In the genomic region with DNA sequence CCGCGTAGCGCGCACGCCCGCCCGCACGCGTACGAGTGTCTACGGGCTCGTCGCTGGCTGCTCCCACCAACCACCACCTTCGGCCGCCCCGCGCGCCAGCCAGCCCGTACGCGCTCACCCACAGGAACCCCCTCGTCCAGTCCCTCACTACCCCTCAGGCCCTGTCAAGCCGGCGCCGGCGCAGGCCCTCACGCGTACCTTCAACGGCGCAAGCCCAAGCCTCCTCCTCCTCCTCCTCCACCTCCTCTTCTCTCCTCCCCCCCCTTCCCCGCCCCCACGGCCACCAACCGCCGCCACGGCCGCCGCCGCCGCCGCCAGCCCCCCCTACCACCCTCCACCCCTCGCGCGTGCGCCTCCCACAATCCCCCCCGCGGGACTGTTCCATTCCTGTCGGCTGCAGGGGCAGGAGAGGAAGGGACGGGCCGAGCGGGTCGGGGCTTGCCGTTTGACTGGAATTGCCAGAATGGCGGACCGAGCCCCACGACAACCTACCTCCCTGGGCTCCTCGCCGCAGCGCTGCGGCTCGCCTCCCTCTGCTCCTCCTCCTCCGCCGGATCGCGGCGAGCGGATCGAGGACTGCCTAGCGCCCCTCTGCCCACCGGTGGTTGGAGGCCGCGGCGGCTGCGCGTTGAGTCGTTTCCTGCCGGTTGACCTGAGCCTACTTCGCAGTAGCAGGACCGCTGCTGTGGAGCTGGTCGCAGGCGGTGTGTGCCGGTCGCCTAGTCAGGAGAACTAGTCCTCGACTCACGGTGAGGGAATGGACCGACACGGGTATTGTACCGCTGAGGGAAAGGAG, we compare ENCODE assay signal across 8 cellular contexts. TPM values are rescaled to one million over a fixed set of nuclear protein-coding genes. Genes with fewer than 3 reads are reported as not detected.
DNase-seq lines count a peak whose midpoint lies in the region; ATAC-seq lines count a peak whose summit lies in the region.

A gene with protein sequence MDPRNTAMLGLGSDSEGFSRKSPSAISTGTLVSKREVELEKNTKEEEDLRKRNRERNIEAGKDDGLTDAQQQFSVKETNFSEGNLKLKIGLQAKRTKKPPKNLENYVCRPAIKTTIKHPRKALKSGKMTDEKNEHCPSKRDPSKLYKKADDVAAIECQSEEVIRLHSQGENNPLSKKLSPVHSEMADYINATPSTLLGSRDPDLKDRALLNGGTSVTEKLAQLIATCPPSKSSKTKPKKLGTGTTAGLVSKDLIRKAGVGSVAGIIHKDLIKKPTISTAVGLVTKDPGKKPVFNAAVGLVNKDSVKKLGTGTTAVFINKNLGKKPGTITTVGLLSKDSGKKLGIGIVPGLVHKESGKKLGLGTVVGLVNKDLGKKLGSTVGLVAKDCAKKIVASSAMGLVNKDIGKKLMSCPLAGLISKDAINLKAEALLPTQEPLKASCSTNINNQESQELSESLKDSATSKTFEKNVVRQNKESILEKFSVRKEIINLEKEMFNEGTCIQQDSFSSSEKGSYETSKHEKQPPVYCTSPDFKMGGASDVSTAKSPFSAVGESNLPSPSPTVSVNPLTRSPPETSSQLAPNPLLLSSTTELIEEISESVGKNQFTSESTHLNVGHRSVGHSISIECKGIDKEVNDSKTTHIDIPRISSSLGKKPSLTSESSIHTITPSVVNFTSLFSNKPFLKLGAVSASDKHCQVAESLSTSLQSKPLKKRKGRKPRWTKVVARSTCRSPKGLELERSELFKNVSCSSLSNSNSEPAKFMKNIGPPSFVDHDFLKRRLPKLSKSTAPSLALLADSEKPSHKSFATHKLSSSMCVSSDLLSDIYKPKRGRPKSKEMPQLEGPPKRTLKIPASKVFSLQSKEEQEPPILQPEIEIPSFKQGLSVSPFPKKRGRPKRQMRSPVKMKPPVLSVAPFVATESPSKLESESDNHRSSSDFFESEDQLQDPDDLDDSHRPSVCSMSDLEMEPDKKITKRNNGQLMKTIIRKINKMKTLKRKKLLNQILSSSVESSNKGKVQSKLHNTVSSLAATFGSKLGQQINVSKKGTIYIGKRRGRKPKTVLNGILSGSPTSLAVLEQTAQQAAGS (N-terminal part only) (minus strand): TSS at position 223 of the 796 bp plus-strand sequence. CDS start 41,284 bp downstream, outside the sequence.

- no peaks in the 10 kb centered on the region for H3K27me3 ChIP-seq in mesenchymal stem cell (ENCODE audit: control insufficient read depth in 1 of 2, insufficient read depth in 1 of 2, low read length in 2 of 2)

- peak within 1 kb of the TSS; percentile 100 for H4K91ac ChIP-seq in mesenchymal stem cell (ENCODE audit: low read length)

- H3K4me1 Mint-ChIP-seq in effector memory CD8-positive, alpha-beta T cell (ENCODE audit: low read depth in 2 of 2), result peaks cover 22 to 38% of the 10 kb centered on the region in 2 donors

- H3K79me1 ChIP-seq in mesenchymal stem cell (replicated peaks; ENCODE audit: low read length, poor library complexity, severe bottlenecking), result peaks cover 5% of the 10 kb centered on the region

- H3K27me3 Mint-ChIP-seq in effector memory CD8-positive, alpha-beta T cell, result no peaks in the 10 kb centered on the region

- H3K23ac ChIP-seq in mesenchymal stem cell (ENCODE audit: low read length in 2 of 2), result peak within 1 kb of the TSS; percentile 98

- H2BK5ac ChIP-seq in mesenchymal stem cell (ENCODE audit: low read depth, low read length, poor library complexity, severe bottlenecking), result peak within 1 kb of the TSS; percentile 100

- H3K27ac Mint-ChIP-seq in effector memory CD8-positive, alpha-beta T cell, result peak within 1 kb of the TSS; percentile 98 to 99

- peak within 1 kb of the TSS; percentile 66 to 80 for H2BK12ac ChIP-seq in mesenchymal stem cell (ENCODE audit: low read length in 2 of 2)

- H3K27ac ChIP-seq in mesenchymal stem cell (ENCODE audit: low read length, poor library complexity, severe bottlenecking), result peak within 1 kb of the TSS; percentile 98

- H2BK15ac ChIP-seq in mesenchymal stem cell (ENCODE audit: low read depth, poor library complexity, severe bottlenecking), result peak within 1 kb of the TSS; percentile 98

- peak within 1 kb of the TSS; percentile 87 to 90 for H3K4me3 ChIP-seq in mesenchymal stem cell (ENCODE audit: insufficient read depth in 1 of 2, low read depth in 1 of 2, low read length in 2 of 2)

- peaks cover 45% of the 10 kb centered on the region for H3K36me3 Mint-ChIP-seq in effector memory CD8-positive, alpha-beta T cell (ENCODE audit: insufficient read depth)

- H3K9me3 ChIP-seq in mesenchymal stem cell (ENCODE audit: control insufficient read depth, low read length), result no peaks in the 10 kb centered on the region

- no peak within 1 kb of the TSS for H2AK5ac ChIP-seq in mesenchymal stem cell (ENCODE audit: low read length, severe bottlenecking)

- peak within 1 kb of the TSS; percentile 53 for H3K4me2 ChIP-seq in mesenchymal stem cell (ENCODE audit: low read length, poor library complexity, severe bottlenecking)

- peak within 1 kb of the TSS; percentile 100 for H4K8ac ChIP-seq in mesenchymal stem cell (ENCODE audit: low read length)

- H3K9me3 Mint-ChIP-seq in effector memory CD8-positive, alpha-beta T cell, result no peaks in the 10 kb centered on the region

- peak; percentile 84 for DNase-seq in CMK (ENCODE audit: low read depth)
- DNase-seq in HUDEP-2 (lab: John Stamatoyannopoulos, UW; ENCODE audit: unreplicated experiment in 76 of 76), result peak in 75 of 76 experiments; percentile 51 to 99 (median 90)
- DNase-seq in NOMO-1 treated with dmso at 0.1 percent for 144 hours (lab: John Stamatoyannopoulos, UW; ENCODE audit: unreplicated experiment), result peak; percentile 87
- DNase-seq in activated CD8-positive, alpha-beta memory T cell treated with anti-CD3 and anti-CD28 coated beads for 48 hours (ENCODE audit: low read depth in 2 of 3, low spot score in 2 of 3), result peak; percentile 86 to 94 (median 86)
- peak; percentile 87 to 91 (median 90) for DNase-seq in effector memory CD8-positive, alpha-beta T cell
- peak; percentile 96 for DNase-seq in mesenchymal stem cell
- DNase-seq in stimulated activated CD8-positive, alpha-beta memory T cell treated with anti-CD3 and anti-CD28 coated beads, Interleukin-12 subunit alpha, Interleukin-12 subunit beta, amount 100 ng/mL, for 24 hours (ENCODE audit: extremely low read depth), result peak; percentile 90

- peak within 1 kb of the TSS; percentile 99 to 100 for H3K18ac ChIP-seq in mesenchymal stem cell (ENCODE audit: low read depth in 1 of 2, low read length in 2 of 2)

- peak; percentile 64 for ATAC-seq in GM21367 (IDR thresholded peaks at IDR 0.05; ENCODE audit: unreplicated experiment)
- ATAC-seq in effector memory CD8-positive, alpha-beta T cell (replicated peaks), result peak; percentile 75

- WGBS in mesenchymal stem cell, result under 1% methylated on average over 84 of the region's 87 CpGs

- H2BK120ac ChIP-seq in mesenchymal stem cell (ENCODE audit: low read depth, low read length), result peak within 1 kb of the TSS; percentile 99

- peak within 1 kb of the TSS; percentile 100 for H3K9ac ChIP-seq in mesenchymal stem cell (ENCODE audit: low read length)

- peak within 1 kb of the TSS; percentile 97 to 99 for H3K4ac ChIP-seq in mesenchymal stem cell (ENCODE audit: low read depth in 1 of 2, low read length in 2 of 2)

- H3K14ac ChIP-seq in mesenchymal stem cell (ENCODE audit: low read length in 2 of 2), result peak within 1 kb of the TSS in 1 of 2 experiments; percentile 97

- H3K36me3 ChIP-seq in mesenchymal stem cell (ENCODE audit: control insufficient read depth in 1 of 2, insufficient read depth in 2 of 2, low read depth in 1 of 2, low read length in 2 of 2), result peaks cover 0 to 4% of the 10 kb centered on the region in 2 experiments

- peak within 1 kb of the TSS; percentile 81 for H2AFZ ChIP-seq in mesenchymal stem cell (ENCODE audit: low read depth, low read length)

- no peaks in the 10 kb centered on the region for H3K4me1 ChIP-seq in mesenchymal stem cell (ENCODE audit: control insufficient read depth, insufficient read depth, low read depth, low read length)

- peak within 1 kb of the TSS; percentile 99 for H3K4me3 Mint-ChIP-seq in effector memory CD8-positive, alpha-beta T cell

RNA-seq across cellular contexts. Expression of the gene that starts here (rescaled TPM):
- polyA plus RNA-seq in mesenchymal stem cell (2013, experiment 1 of 2), result 8.8 TPM
- polyA plus RNA-seq in mesenchymal stem cell (2013, experiment 2 of 2), result 8.1 TPM

Comparison
In these comparisons a context has a peak if more than half of its experiments do, and no peak if none do; other contexts are left out.
1. Peak in every context shown above with its lines: DNase-seq, ATAC-seq, H3K4me3 ChIP-seq and H3K27ac ChIP-seq.